In genomic region chr1:110714419-110715107, GRCh38 we compare ENCODE assay signal across 20 cellular contexts. TPM values are rescaled to one million over a fixed set of nuclear protein-coding genes. Genes with fewer than 3 reads are reported as not detected.
DNase-seq lines count a peak whose midpoint lies in the region; ATAC-seq and TF ChIP-seq lines count a peak whose summit lies in the region.
"Had no signal": no experiment of that assay in that cellular context is flagged by ENCODE, and none has a peak within 500 bp of the region (broad histone marks: within the 10 kb centered on the region; RNA-seq: fewer than 3 reads in every experiment).

No MANE protein-coding gene starts in this region.

- H3K4me3 ChIP-seq in HEK293 (ENCODE audit: low read depth, low read length) = no peak overlapping the region
- H3K4me3 ChIP-seq: GM23248 had no signal

- H3K4me1 ChIP-seq in HEK293 (ENCODE audit: control insufficient read depth, insufficient read depth, low read length) = no peaks in the 10 kb centered on the region

- POLR2A ChIA-PET in HEK293 (lab: Yijun Ruan, JAX) = no interaction called here

- TF ChIP-seq CTCF in HEK293 (tag by site-specific recombination; IDR thresholded peaks at IDR 0.05) = no peak
- TF ChIP-seq CTCF in brain (conservative IDR thresholded peaks at IDR 0.05) = no peak

- H3K4me1 Mint-ChIP-seq in brain = peaks cover 37% of the 10 kb centered on the region

- H3K9me3 Mint-ChIP-seq in brain = peaks cover 0 to 3% (median 0%) of the 10 kb centered on the region in 5 experiments

- H3K27me3 Mint-ChIP-seq in brain = peaks cover 12% of the 10 kb centered on the region
- H3K27me3 Mint-ChIP-seq: CD4-positive, alpha-beta T cell had no signal

- ATAC-seq in HG03135 (IDR thresholded peaks at IDR 0.05; ENCODE audit: unreplicated experiment) = no peak
- ATAC-seq: HepG2 had no signal

- H3K27ac Mint-ChIP-seq in brain = peak overlapping the region; percentile 73 to 98 (median 94)
- H3K27ac Mint-ChIP-seq: CD4-positive, alpha-beta T cell had no signal

- CTCF ChIA-PET in HEK293 (lab: Yijun Ruan, JAX) = interaction anchor here (0.5 to 0.9 kb wide), 2 partner anchors 8 to 84 kb away, joined by 3 to 4 read pairs; no protein-coding TSS in a partner anchor

- peak; percentile 32 for DNase-seq in inferior parietal cortex (ENCODE audit: extremely low spot score)
- peak; percentile 56 for DNase-seq in pons (ENCODE audit: low spot score)
- DNase-seq in stimulated activated CD4-positive, alpha-beta T cell treated with anti-CD3 and anti-CD28 coated beads, Interleukin-4, amount 100 ng/mL, for 4 hours = no peak
- DNase-seq in iPS-NIHi11 (ENCODE audit: low spot score) = no peak
- no peak for DNase-seq in GM19240 (ENCODE audit: insufficient read length, low spot score)
- DNase-seq: AML-193; Calu3; CD4-positive, alpha-beta T cell; DMS79; GM23248; MM.1S; NCI-H1105; NCI-H187 treated with DMSO at 0.1 percent for 48 hours; NCI-H524; NK-92 treated with Interleukin-12 subunit alpha and Interleukin-12 subunit beta, amount 100 ng/mL, for 24 hours had no signal

- no peaks in the 10 kb centered on the region for H3K36me3 Mint-ChIP-seq in brain

- no peaks in the 10 kb centered on the region for H3K9me3 ChIP-seq in HEK293 (ENCODE audit: control insufficient read depth, insufficient read depth, low read depth, low read length)

- no peak overlapping the region for H3K27ac ChIP-seq in HEK293 (ENCODE audit: extremely low read depth, low read depth, low read length)
- H3K27ac ChIP-seq: GM23248, RWPE1 had no signal

- H3K4me3 Mint-ChIP-seq in brain = peak overlapping the region in 2 of 5 experiments; percentile 60 to 69
- H3K4me3 Mint-ChIP-seq: CD4-positive, alpha-beta T cell had no signal

- H3K36me3 ChIP-seq in HEK293 (ENCODE audit: control insufficient read depth in 2 of 2, insufficient read depth in 1 of 2, low read length in 2 of 2) = no peaks in the 10 kb centered on the region

TF ChIP-seq in HEK293, 187 proteins besides CTCF, POLR2A, EP300 and RAD21:
- no peak for TF ChIP-seq ZNF645 (tag by site-specific recombination; IDR thresholded peaks at IDR 0.05)
- TF ChIP-seq EGR2 (tag by site-specific recombination; IDR thresholded peaks at IDR 0.05; ENCODE audit: low read depth) = peak; percentile 44
- TF ChIP-seq ZFHX2 (tag by site-specific recombination; conservative IDR thresholded peaks at IDR 0.05) = peak; percentile 53

RNA-seq across cellular contexts. Expression of gene KCNA3, which starts 39.8 kb away (rescaled TPM):
- polyA plus RNA-seq in brain (ENCODE audit: insufficient read depth, low read depth, low replicate concordance) = 4.5 TPM
- polyA plus RNA-seq: GM23248, HepG2 had no signal

Comparison
In these comparisons a context has a peak if more than half of its experiments do, and no peak if none do; other contexts are left out.
1. DNase-seq: peak in inferior parietal cortex (single experiment) and pons (single experiment); none in stimulated activated CD4-positive, alpha-beta T cell treated with anti-CD3 and anti-CD28 coated beads, Interleukin-4, amount 100 ng/mL, for 4 hours (0 of 2), iPS-NIHi11 (single experiment) and GM19240 (single experiment).